ENCODE assay signal across 8 cellular contexts in the genomic region with DNA sequence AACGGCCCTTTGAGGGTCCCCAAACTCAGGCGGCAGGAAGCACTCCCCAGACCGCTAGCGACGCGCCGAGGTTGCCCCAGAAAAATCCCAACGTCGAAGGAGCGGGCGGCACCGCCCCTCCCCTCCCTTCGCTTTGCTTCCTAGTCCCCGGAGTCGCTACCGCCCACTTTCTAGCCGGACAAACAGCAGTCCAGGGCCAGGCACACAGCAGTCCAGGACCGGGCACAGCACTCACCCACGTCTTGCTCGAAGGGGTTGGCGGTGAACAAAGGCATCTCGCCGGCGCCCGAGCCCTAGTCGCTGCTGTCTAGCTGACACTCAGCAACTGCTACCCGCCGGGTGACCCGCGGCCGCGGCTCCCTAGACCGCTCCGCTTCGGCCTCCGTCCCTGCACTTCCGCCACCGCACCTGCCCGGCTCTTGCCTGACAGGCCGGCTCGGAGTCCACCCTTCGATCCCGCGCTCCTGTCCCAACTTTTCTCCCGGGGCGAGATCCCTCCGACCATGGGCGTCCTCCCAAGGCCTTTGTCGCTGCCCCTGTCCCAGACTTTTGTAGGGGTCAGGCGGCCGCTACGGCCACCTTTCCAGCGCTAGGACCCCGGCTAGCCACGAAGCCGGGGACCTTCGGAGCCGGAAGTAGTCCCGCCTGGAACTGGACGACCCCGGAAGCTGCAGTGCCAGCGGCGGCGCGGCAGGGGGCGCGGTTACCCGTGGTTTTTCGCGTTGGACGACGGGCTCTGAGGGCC.
DNase-seq lines count a peak whose midpoint lies in the region; ATAC-seq lines count a peak whose summit lies in the region.

A gene (minus strand): TSS at position 396 of the 745 bp plus-strand sequence. CDS start 121 bp downstream, at position 275.

- H3K27me3 Mint-ChIP-seq in central memory CD8-positive, alpha-beta T cell, result peaks cover 12% of the 10 kb centered on the region

- H3K4me3 Mint-ChIP-seq in central memory CD8-positive, alpha-beta T cell, result peak within 1 kb of the TSS; percentile 99

- no peaks in the 10 kb centered on the region for H3K9me3 Mint-ChIP-seq in central memory CD8-positive, alpha-beta T cell

- H3K36me3 Mint-ChIP-seq in central memory CD8-positive, alpha-beta T cell (ENCODE audit: insufficient read depth), result peaks cover 12% of the 10 kb centered on the region

- H3K27ac Mint-ChIP-seq in central memory CD8-positive, alpha-beta T cell (ENCODE audit: low read depth), result peak within 1 kb of the TSS; percentile 100

- ATAC-seq in GM19023 (IDR thresholded peaks at IDR 0.05; ENCODE audit: unreplicated experiment), result peak; percentile 85
- ATAC-seq in HG03280 (IDR thresholded peaks at IDR 0.05; ENCODE audit: unreplicated experiment), result peak; percentile 80
- peak; percentile 85 for ATAC-seq in central memory CD8-positive, alpha-beta T cell (replicated peaks; ENCODE audit: extremely low read depth, poor library complexity, severe bottlenecking)

- DNase-seq in AML-193 (lab: John Stamatoyannopoulos, UW) (peak; percentile 81 to 82), NCI-H345 (lab: John Stamatoyannopoulos, UW) (peak; percentile 91), iris pigment epithelial cell (ENCODE audit: low read depth) (peak; percentile 90)
- peak; percentile 84 for DNase-seq in activated CD4-positive, CD25-positive, alpha-beta regulatory T cell treated with anti-CD3 and anti-CD28 coated beads, Interleukin-2, amount 50 U/mL, for 16 hours (ENCODE audit: low read depth, low spot score)
- DNase-seq in central memory CD8-positive, alpha-beta T cell (ENCODE audit: low spot score in 2 of 2), result peak; percentile 92 to 96
- peak; percentile 93 for DNase-seq in stimulated activated CD4-positive, alpha-beta T cell treated with anti-CD3 and anti-CD28 coated beads, Interleukin-12 subunit alpha, Interleukin-12 subunit beta, amount 100 ng/mL, for 4 hours

- H3K4me1 Mint-ChIP-seq in central memory CD8-positive, alpha-beta T cell, result peaks cover 27% of the 10 kb centered on the region

Comparison
In these comparisons a context has a peak if more than half of its experiments do, and no peak if none do; other contexts are left out.
1. Peak in every context shown above with its lines: DNase-seq and ATAC-seq.